Comparison of ENCODE assay signal across 15 cellular contexts in genomic region chr5:163172540-163173337, GRCh38.
DNase-seq lines count a peak whose midpoint lies in the region; ATAC-seq, FAIRE-seq and TF ChIP-seq lines count a peak whose summit lies in the region.
"Had no signal": no experiment of that assay in that cellular context is flagged by ENCODE, and none has a peak within 500 bp of the region (broad histone marks: within the 10 kb centered on the region; RNA-seq: fewer than 3 reads in every experiment).

No MANE protein-coding gene starts in this region.

- FAIRE-seq in islet of Langerhans (lab: Jason Lieb, UNC) (peak; percentile 99), kidney (lab: Jason Lieb, UNC) (no peak)
- FAIRE-seq: A549, H54 had no signal

- no peaks in the 10 kb centered on the region for H4K20me1 ChIP-seq in hepatocyte (ENCODE audit: insufficient read depth, poor library complexity, severe bottlenecking)
- H4K20me1 ChIP-seq: BLaER1 treated with 17β-estradiol and CSF1 and Interleukin-3, amounts not matched to agents 10 nM and 100 nM had no signal

- ATAC-seq in HG02973 (IDR thresholded peaks at IDR 0.05; ENCODE audit: unreplicated experiment), result no peak
- ATAC-seq: A549 had no signal

- H3K79me2 ChIP-seq in hepatocyte, result no peaks in the 10 kb centered on the region

- no peak overlapping the region for H3K27ac ChIP-seq in kidney (ENCODE audit: low read depth in 2 of 2, low read length in 2 of 2)
- no peak overlapping the region for H3K27ac ChIP-seq in hepatocyte
- H3K27ac ChIP-seq: A549; BLaER1 treated with 17β-estradiol and CSF1 and Interleukin-3, amounts not matched to agents 10 nM and 100 nM; Peyer's patch had no signal

- H3K4me1 ChIP-seq in kidney (ENCODE audit: control insufficient read depth in 1 of 2, insufficient read depth in 1 of 2, low read depth in 1 of 2, low read length in 2 of 2) (no peaks in the 10 kb centered on the region), hepatocyte (ENCODE audit: insufficient read depth) (no peaks in the 10 kb centered on the region)
- H3K4me1 ChIP-seq: A549; BLaER1 treated with 17β-estradiol and CSF1 and Interleukin-3, amounts not matched to agents 10 nM and 100 nM; Peyer's patch had no signal

- H3K4me3 ChIP-seq in Jurkat, Clone E6-1 (ENCODE audit: low read length), result no peak overlapping the region
- H3K4me3 ChIP-seq in kidney (ENCODE audit: low read length in 2 of 2) (no peak overlapping the region), hepatocyte (no peak overlapping the region)
- H3K4me3 ChIP-seq: A549; BLaER1 treated with 17β-estradiol and CSF1 and Interleukin-3, amounts not matched to agents 10 nM and 100 nM; Peyer's patch had no signal

- H3K9me3 ChIP-seq in kidney (ENCODE audit: control insufficient read depth in 1 of 2, low read length in 2 of 2) (no peaks in the 10 kb centered on the region), hepatocyte (ENCODE audit: low read depth) (no peaks in the 10 kb centered on the region)
- H3K9me3 ChIP-seq: A549; BLaER1 treated with 17β-estradiol and CSF1 and Interleukin-3, amounts not matched to agents 10 nM and 100 nM; Peyer's patch had no signal

- no peak overlapping the region for H3K4me2 ChIP-seq in hepatocyte
- H3K4me2 ChIP-seq: A549; BLaER1 treated with 17β-estradiol and CSF1 and Interleukin-3, amounts not matched to agents 10 nM and 100 nM had no signal

- H2AFZ ChIP-seq in hepatocyte, result no peak overlapping the region

- DNase-seq in DMS53 (lab: John Stamatoyannopoulos, UW) (peak; percentile 67), NCI-H69 (lab: John Stamatoyannopoulos, UW) (peak; percentile 91), kidney (no peak), hepatocyte (ENCODE audit: low spot score) (no peak)
- DNase-seq in Jurkat, Clone E6-1 (ENCODE audit: low read depth, low spot score), result peak; percentile 44
- no peak for DNase-seq in stimulated activated CD4-positive, alpha-beta T cell treated with anti-CD3 and anti-CD28 coated beads, Interleukin-4, amount 100 ng/mL, for 24 hours
- DNase-seq: CD8-positive, alpha-beta memory T cell; NCI-H2227 treated with DMSO at 0.1 percent for 48 hours; Peyer's patch; Right ventricle myocardium superior had no signal

- no peaks in the 10 kb centered on the region for H3K9me2 ChIP-seq in hepatocyte (replicated peaks; ENCODE audit: insufficient read depth)

- 70% methylated on average over 1 of the region's 1 CpG for WGBS in hepatocyte (ENCODE audit: low lambda C conversion rate, missing lambda C conversion rate)

- H3K9ac ChIP-seq in kidney (ENCODE audit: low read length in 2 of 2), result no peak overlapping the region
- H3K9ac ChIP-seq: BLaER1 treated with 17β-estradiol and CSF1 and Interleukin-3, amounts not matched to agents 10 nM and 100 nM had no signal

- H3K36me3 ChIP-seq in kidney (ENCODE audit: control insufficient read depth in 1 of 2, insufficient read depth in 2 of 2, low read length in 2 of 2) (no peaks in the 10 kb centered on the region), hepatocyte (replicated peaks; ENCODE audit: insufficient read depth, low read depth) (no peaks in the 10 kb centered on the region)
- H3K36me3 ChIP-seq: BLaER1 treated with 17β-estradiol and CSF1 and Interleukin-3, amounts not matched to agents 10 nM and 100 nM; Peyer's patch had no signal

- no peaks in the 10 kb centered on the region for H3K27me3 ChIP-seq in hepatocyte
- H3K27me3 ChIP-seq: BLaER1 treated with 17β-estradiol and CSF1 and Interleukin-3, amounts not matched to agents 10 nM and 100 nM; Peyer's patch had no signal

- intact Hi-C loops in kidney (cut with DNase I), result no loop called here

- TF ChIP-seq CTCF in kidney (IDR thresholded peaks at IDR 0.05; ENCODE audit: borderline replicate concordance, extremely low read depth, insufficient read depth) (no peak), hepatocyte (IDR thresholded peaks at IDR 0.05; ENCODE audit: poor library complexity) (no peak)

Comparison
In these comparisons a context has a peak if more than half of its experiments do, and no peak if none do; other contexts are left out.
1. DNase-seq: peak in DMS53 (single experiment), Jurkat, Clone E6-1 (single experiment) and NCI-H69 (single experiment); none in kidney (single experiment), hepatocyte (single experiment) and stimulated activated CD4-positive, alpha-beta T cell treated with anti-CD3 and anti-CD28 coated beads, Interleukin-4, amount 100 ng/mL, for 24 hours (single experiment).